ENCODE assay signal across 15 cellular contexts in genomic region chr10:61792097-61792496, GRCh38.
DNase-seq lines count a peak whose midpoint lies in the region; ATAC-seq and TF ChIP-seq lines count a peak whose summit lies in the region.
"Had no signal": no experiment of that assay in that cellular context is flagged by ENCODE, and none has a peak within 500 bp of the region (broad histone marks: within the 10 kb centered on the region; RNA-seq: fewer than 3 reads in every experiment).

No MANE protein-coding gene starts in this region.

- peak overlapping the region; percentile 97 for H3K18ac ChIP-seq in IMR-90 (ENCODE audit: low read depth, low read length)

- H3K36me3 Mint-ChIP-seq in osteocyte (ENCODE audit: unreplicated experiment), result no peaks in the 10 kb centered on the region
- H3K36me3 Mint-ChIP-seq in T-helper 2 cell treated with Interferon-gamma antibody and Interleukin-4, amounts not matched to agents 5 μg/mL and 100 μg/mL, for 36 hours (ENCODE audit: low read depth), result no peaks in the 10 kb centered on the region
- H3K36me3 Mint-ChIP-seq: CD4-positive, CD25-positive, alpha-beta regulatory T cell; CD8-positive, alpha-beta memory T cell had no signal

- H3K27ac ChIP-seq in IMR-90 (ENCODE audit: insufficient read depth, low read length) (peak overlapping the region; percentile 38; the same call in 1 of the 2 replicates), Panc1 (ENCODE audit: low read length) (peak overlapping the region; percentile 44; the same call in 1 of the 2 replicates)

- no peaks in the 10 kb centered on the region for H3K27me3 Mint-ChIP-seq in osteocyte (ENCODE audit: unreplicated experiment)
- no peaks in the 10 kb centered on the region for H3K27me3 Mint-ChIP-seq in T-helper 2 cell treated with Interferon-gamma antibody and Interleukin-4, amounts not matched to agents 5 μg/mL and 100 μg/mL, for 36 hours (ENCODE audit: low read depth)
- H3K27me3 Mint-ChIP-seq: CD4-positive, CD25-positive, alpha-beta regulatory T cell had no signal

- BruUV-seq in IMR-90 (replicated peaks; lab: Mats Ljungman, UMichigan) (no TSS peak), Panc1 (replicated peaks; lab: Mats Ljungman, UMichigan) (no TSS peak)

- no peak overlapping the region for H3K4me3 ChIP-seq in IMR-90 (ENCODE audit: insufficient read depth, low read depth, low read length)
- no peak overlapping the region for H3K4me3 ChIP-seq in Panc1 (ENCODE audit: low read depth in 2 of 2, low read length in 2 of 2)

- TF ChIP-seq CTCF in IMR-90 (conservative IDR thresholded peaks at IDR 0.05; ENCODE audit: low read depth, low read length) (no peak), Panc1 (IDR thresholded peaks at IDR 0.05) (no peak; the same call in 1 of the 2 replicates), osteocyte (IDR thresholded peaks at IDR 0.05) (no peak)

- H2AFZ ChIP-seq in IMR-90 (replicated peaks; ENCODE audit: low read length, poor library complexity), result no peak overlapping the region

- POLR2A ChIA-PET in IMR-90 (lab: Charles Lee; ENCODE audit: unreplicated experiment) (no interaction called here), Panc1 (lab: Charles Lee) (no interaction called here)

- no peak overlapping the region for H3K4me2 ChIP-seq in IMR-90 (ENCODE audit: low read depth, low read length)

- peak overlapping the region; percentile 86 for H3K27ac Mint-ChIP-seq in osteocyte (ENCODE audit: unreplicated experiment)
- H3K27ac Mint-ChIP-seq in T-helper 2 cell treated with Interferon-gamma antibody and Interleukin-4, amounts not matched to agents 5 μg/mL and 100 μg/mL, for 36 hours, result no peak overlapping the region
- H3K27ac Mint-ChIP-seq: CD4-positive, CD25-positive, alpha-beta regulatory T cell; H9 had no signal

- dilution Hi-C loops in IMR-90 (cut with HindIII; ENCODE audit: low sequenced_read_pairs, unreplicated experiment), result no loop called here

- WGBS in IMR-90 (ENCODE audit: extremely low coverage in 2 of 2, insufficient read length in 1 of 2), 2 experiments, result no CpG with 5 or more reads among the region's 1 CpG

- H3K36me3 ChIP-seq in IMR-90 (ENCODE audit: control insufficient read depth, insufficient read depth, low read length) (no peaks in the 10 kb centered on the region), Panc1 (ENCODE audit: control insufficient read depth, insufficient read depth, low read length) (no peaks in the 10 kb centered on the region)
- H3K36me3 ChIP-seq: BE2C had no signal

- H3K27me3 ChIP-seq in IMR-90 (ENCODE audit: control insufficient read depth, insufficient read depth, low read length) (no peaks in the 10 kb centered on the region), Panc1 (ENCODE audit: control insufficient read depth, insufficient read depth, low read length) (no peaks in the 10 kb centered on the region)
- H3K27me3 ChIP-seq: BE2C had no signal

- peak overlapping the region; percentile 66 for H2BK120ac ChIP-seq in IMR-90 (ENCODE audit: low read depth, low read length)

- DNase-seq in IMR-90 (no peak), Panc1 (ENCODE audit: low read depth, low spot score) (no peak), erythroblast (lab: John Stamatoyannopoulos, UW) (peak; percentile 34 to 55), osteocyte (ENCODE audit: extremely low spot score, unreplicated experiment) (no peak), ecto neural progenitor cell (ENCODE audit: low spot score) (no peak), DMS114 treated with DMSO at 0.1 percent for 48 hours (lab: John Stamatoyannopoulos, UW; ENCODE audit: unreplicated experiment) (no peak)
- no peak for DNase-seq in T-helper 2 cell treated with Interferon-gamma antibody and Interleukin-4, amounts not matched to agents 5 μg/mL and 100 μg/mL, for 36 hours (ENCODE audit: low spot score)
- no peak for DNase-seq in activated CD4-positive, alpha-beta T cell treated with anti-CD3 and anti-CD28 coated beads for 4 hours
- DNase-seq: BE2C; C1 segment of cervical spinal cord; CD4-positive, CD25-positive, alpha-beta regulatory T cell; CD8-positive, alpha-beta memory T cell; COR-L47; DMS 273 treated with DMSO at 0.1 percent for 48 hours; H9 had no signal

- H3K4me3 Mint-ChIP-seq in osteocyte (ENCODE audit: unreplicated experiment), result no peak overlapping the region
- no peak overlapping the region for H3K4me3 Mint-ChIP-seq in T-helper 2 cell treated with Interferon-gamma antibody and Interleukin-4, amounts not matched to agents 5 μg/mL and 100 μg/mL, for 36 hours
- H3K4me3 Mint-ChIP-seq: CD4-positive, CD25-positive, alpha-beta regulatory T cell; CD8-positive, alpha-beta memory T cell; H9 had no signal

- in situ Hi-C loops in IMR-90 (cut with MboI; ENCODE audit: low sequenced_read_pairs), result no loop called here
- in situ Hi-C loops in Panc1 (cut with HindIII; ENCODE audit: low pct_unique_long_range_greater_than_20kb, low sequenced_read_pairs), result no loop called here

- H2BK5ac ChIP-seq in IMR-90 (ENCODE audit: low read depth, low read length, poor library complexity, severe bottlenecking), result peak overlapping the region; percentile 44

- peak overlapping the region; percentile 84 for H4K91ac ChIP-seq in IMR-90 (ENCODE audit: insufficient read depth, low read depth, low read length)

- peak overlapping the region; percentile 32 to 48; a peak in 3 of 4 replicates for H4K8ac ChIP-seq in IMR-90 (ENCODE audit: low read depth in 2 of 2, low read length in 2 of 2)

- H3K4ac ChIP-seq in IMR-90 (ENCODE audit: low read depth, low read length), result peak overlapping the region; percentile 83

- no peak for TF ChIP-seq RAD21 in IMR-90 (IDR thresholded peaks at IDR 0.05; ENCODE audit: low read length)

- H4K5ac ChIP-seq in IMR-90 (ENCODE audit: low read depth, low read length), result peak overlapping the region; percentile 90

- peak overlapping the region; percentile 55; the same call in 1 of the 2 replicates for H2AK5ac ChIP-seq in IMR-90 (ENCODE audit: low read depth, low read length)

- peak overlapping the region; percentile 13 for H3K56ac ChIP-seq in IMR-90 (ENCODE audit: extremely low read depth, insufficient read depth, low read length)

- H3K9me3 Mint-ChIP-seq in osteocyte (ENCODE audit: unreplicated experiment), result peaks cover 4% of the 10 kb centered on the region
- no peaks in the 10 kb centered on the region for H3K9me3 Mint-ChIP-seq in T-helper 2 cell treated with Interferon-gamma antibody and Interleukin-4, amounts not matched to agents 5 μg/mL and 100 μg/mL, for 36 hours
- H3K9me3 Mint-ChIP-seq: CD4-positive, CD25-positive, alpha-beta regulatory T cell; CD8-positive, alpha-beta memory T cell; H9 had no signal

- peak overlapping the region; percentile 52 for H3K23ac ChIP-seq in IMR-90 (ENCODE audit: low read depth, low read length)

- TF ChIP-seq POLR2A in IMR-90 (IDR thresholded peaks at IDR 0.05; ENCODE audit: low read depth, low read length) (no peak), erythroblast (IDR thresholded peaks at IDR 0.05; ENCODE audit: low read length) (no peak)

- peak overlapping the region; percentile 30; the same call in 2 of the 3 replicates for H2BK15ac ChIP-seq in IMR-90 (ENCODE audit: low read depth, low read length)

- intact Hi-C loops in IMR-90 (cut with micrococcal nuclease), result loop anchor here (5.0 kb wide), 1 partner anchor 110 kb away; the partner anchor contains the start of gene ARID5B
- intact Hi-C loops in Panc1 (cut with micrococcal nuclease; ENCODE audit: unreplicated experiment), result no loop called here

- peaks cover 63% of the 10 kb centered on the region for H3K4me1 Mint-ChIP-seq in osteocyte (ENCODE audit: unreplicated experiment)
- H3K4me1 Mint-ChIP-seq in T-helper 2 cell treated with Interferon-gamma antibody and Interleukin-4, amounts not matched to agents 5 μg/mL and 100 μg/mL, for 36 hours (ENCODE audit: low read depth), result peaks cover 13% of the 10 kb centered on the region
- H3K4me1 Mint-ChIP-seq: H9 had no signal

- ATAC-seq in IMR-90 (ENCODE audit: low read depth) (no peak), Panc1 (no peak)

- peak overlapping the region; percentile 79 for H3K14ac ChIP-seq in IMR-90 (replicated peaks; ENCODE audit: low read depth, low read length)

- peaks cover 0 to 3% of the 10 kb centered on the region in 2 experiments; a peak in 1 of 4 replicates for H3K79me1 ChIP-seq in IMR-90 (ENCODE audit: low read depth in 1 of 2, low read length in 2 of 2)

- H2AK9ac ChIP-seq in IMR-90 (replicated peaks; ENCODE audit: low read depth, low read length, poor library complexity), result no peak overlapping the region

- H3K9me1 ChIP-seq in IMR-90 (ENCODE audit: insufficient read depth, low read length), result peaks cover 15% of the 10 kb centered on the region

- H4K20me1 ChIP-seq in IMR-90 (ENCODE audit: insufficient read depth, low read length), result no peaks in the 10 kb centered on the region

- no peak overlapping the region for H3K9ac ChIP-seq in IMR-90 (ENCODE audit: low read depth, low read length)

- peaks cover 21% of the 10 kb centered on the region for H3K4me1 ChIP-seq in IMR-90 (ENCODE audit: control insufficient read depth, insufficient read depth, low read length)
- H3K4me1 ChIP-seq in Panc1 (ENCODE audit: control insufficient read depth, insufficient read depth, low read length), result 0 out of 2 replicates have a peak, but pooled peaks cover 3% of the 10 kb centered on the region
- H3K4me1 ChIP-seq: BE2C had no signal

- H2BK20ac ChIP-seq in IMR-90 (ENCODE audit: low read depth, low read length), result peak overlapping the region; percentile 67

- H3K9me3 ChIP-seq in IMR-90 (ENCODE audit: control insufficient read depth, insufficient read depth, low read length) (no peaks in the 10 kb centered on the region), Panc1 (ENCODE audit: control insufficient read depth, insufficient read depth, low read depth, low read length) (no peaks in the 10 kb centered on the region)
- H3K9me3 ChIP-seq: BE2C had no signal

- CTCF ChIA-PET in IMR-90 (lab: Yijun Ruan, JAX) (no interaction called here), Panc1 (lab: Charles Lee) (no interaction called here)

TF ChIP-seq in IMR-90, 13 proteins besides CTCF, POLR2A, EP300 and RAD21 (continues in another document):
- TF ChIP-seq CHD1 (IDR thresholded peaks at IDR 0.05; ENCODE audit: low read depth, low read length) (no peak), SMC3 (IDR thresholded peaks at IDR 0.05; ENCODE audit: low read depth, low read length) (no peak), MAFK (IDR thresholded peaks at IDR 0.05; ENCODE audit: low read depth, low read length) (no peak), BHLHE40 (IDR thresholded peaks at IDR 0.05; ENCODE audit: low read depth, low read length) (no peak), RFX5 (IDR thresholded peaks at IDR 0.05; ENCODE audit: low read depth, low read length) (no peak)
- TF ChIP-seq, protein P1, sequence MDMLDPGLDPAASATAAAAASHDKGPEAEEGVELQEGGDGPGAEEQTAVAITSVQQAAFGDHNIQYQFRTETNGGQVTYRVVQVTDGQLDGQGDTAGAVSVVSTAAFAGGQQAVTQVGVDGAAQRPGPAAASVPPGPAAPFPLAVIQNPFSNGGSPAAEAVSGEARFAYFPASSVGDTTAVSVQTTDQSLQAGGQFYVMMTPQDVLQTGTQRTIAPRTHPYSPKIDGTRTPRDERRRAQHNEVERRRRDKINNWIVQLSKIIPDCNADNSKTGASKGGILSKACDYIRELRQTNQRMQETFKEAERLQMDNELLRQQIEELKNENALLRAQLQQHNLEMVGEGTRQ (IDR thresholded peaks at IDR 0.05; ENCODE audit: low read depth, low read length), result no peak

Comparison
In these comparisons a context has a peak if more than half of its experiments do, and no peak if none do; other contexts are left out.
1. DNase-seq: peak in erythroblast (2 of 2); none in IMR-90 (single experiment), Panc1 (single experiment), osteocyte (single experiment), T-helper 2 cell treated with Interferon-gamma antibody and Interleukin-4, amounts not matched to agents 5 μg/mL and 100 μg/mL, for 36 hours (single experiment), ecto neural progenitor cell (single experiment), DMS114 treated with DMSO at 0.1 percent for 48 hours (single experiment) and activated CD4-positive, alpha-beta T cell treated with anti-CD3 and anti-CD28 coated beads for 4 hours (0 of 2).